Comparison of ENCODE assay signal across 16 cellular contexts in the genomic region with DNA sequence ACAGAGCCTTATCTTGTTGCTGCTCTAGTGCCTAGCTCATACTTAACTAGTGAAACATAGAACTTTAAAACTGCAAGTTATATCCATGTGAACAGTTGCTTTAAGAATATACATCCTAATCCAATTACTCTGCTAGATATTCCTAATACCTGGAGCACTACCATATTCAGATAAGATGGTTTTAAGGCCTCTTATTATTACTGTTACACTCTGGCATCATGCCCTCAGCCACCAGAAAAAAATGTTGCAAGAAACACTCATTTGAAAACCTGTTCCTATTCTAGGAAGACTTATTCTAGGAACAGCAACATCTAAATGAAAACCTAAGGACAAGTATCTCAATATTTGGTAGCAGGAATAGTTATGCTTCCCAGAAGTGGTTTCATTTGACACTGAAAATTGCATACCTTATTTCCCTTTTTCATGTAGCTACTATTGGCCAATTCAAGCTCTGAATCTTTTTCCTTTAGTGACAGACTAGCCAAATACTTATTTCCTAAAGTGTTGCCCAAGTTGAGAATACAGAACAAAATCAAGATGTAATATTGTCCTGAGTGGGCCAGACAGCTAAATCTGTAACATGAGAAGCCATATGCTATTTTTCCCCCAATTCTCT.
"Had no signal": no experiment of that assay in that cellular context is flagged by ENCODE, and none has a peak within 500 bp of the region (broad histone marks: within the 10 kb centered on the region; RNA-seq: fewer than 3 reads in every experiment).

No MANE protein-coding gene starts in this region.

- H3K27me3 ChIP-seq: brain microvascular endothelial cell, hepatocyte, left lung had no signal

- H3K4me3 ChIP-seq: coronary artery, hepatocyte, left lung had no signal

- H3K27ac Mint-ChIP-seq: activated naive CD8-positive, alpha-beta T cell; stimulated activated memory B cell treated with anti-CD40 and anti-IgM and Interleukin-4, amounts not matched to agents 10 μg/mL and 1 μg/mL and 100 μg/mL, for 72 hours; T-helper 1 cell treated with Interleukin-12 subunit alpha and Interleukin-12 subunit beta and Interleukin-4 antibody, amounts not matched to agents 30 μg/mL and 1 μg/mL, for 36 hours; WTC11 had no signal

- H3K27me3 Mint-ChIP-seq: activated naive CD8-positive, alpha-beta T cell; central memory CD8-positive, alpha-beta T cell; naive B cell; stimulated activated memory B cell treated with anti-CD40 and anti-IgM and Interleukin-4, amounts not matched to agents 10 μg/mL and 1 μg/mL and 100 μg/mL, for 72 hours had no signal

- H3K9me3 ChIP-seq: left lung had no signal

- H3K4me3 Mint-ChIP-seq: activated naive CD8-positive, alpha-beta T cell; central memory CD8-positive, alpha-beta T cell; naive B cell; stimulated activated memory B cell treated with anti-CD40 and anti-IgM and Interleukin-4, amounts not matched to agents 10 μg/mL and 1 μg/mL and 100 μg/mL, for 72 hours; T-helper 1 cell treated with Interleukin-12 subunit alpha and Interleukin-12 subunit beta and Interleukin-4 antibody, amounts not matched to agents 30 μg/mL and 1 μg/mL, for 36 hours; WTC11 had no signal

- H3K27ac ChIP-seq: brain microvascular endothelial cell, coronary artery, hepatocyte, left lung had no signal

- H3K9me3 Mint-ChIP-seq: central memory CD8-positive, alpha-beta T cell; naive B cell; stimulated activated memory B cell treated with anti-CD40 and anti-IgM and Interleukin-4, amounts not matched to agents 10 μg/mL and 1 μg/mL and 100 μg/mL, for 72 hours; T-helper 1 cell treated with Interleukin-12 subunit alpha and Interleukin-12 subunit beta and Interleukin-4 antibody, amounts not matched to agents 30 μg/mL and 1 μg/mL, for 36 hours; WTC11 had no signal

- ATAC-seq: esophagus mucosa; left lung; stimulated activated memory B cell treated with anti-CD40 and anti-IgM and Interleukin-4, amounts not matched to agents 10 μg/mL and 1 μg/mL and 100 μg/mL, for 72 hours; WTC11 had no signal

- DNase-seq: activated CD4-positive, alpha-beta T cell treated with anti-CD3 and anti-CD28 coated beads for 4 hours; activated CD8-positive, alpha-beta memory T cell treated with anti-CD3 and anti-CD28 coated beads for 24 hours; activated effector memory CD4-positive, alpha-beta T cell treated with anti-CD3 and anti-CD28 coated beads, Interleukin-2, amount 50 U/mL, for 16 hours; brain microvascular endothelial cell; left lung; mammary epithelial cell; naive B cell; retina had no signal

- H3K36me3 Mint-ChIP-seq: activated naive CD8-positive, alpha-beta T cell had no signal
